ENCODE assay signal across 14 cellular contexts in genomic region chr7:408651-409343, GRCh38.
"Had no signal": no experiment of that assay in that cellular context is flagged by ENCODE, and none has a peak within 500 bp of the region (broad histone marks: within the 10 kb centered on the region; RNA-seq: fewer than 3 reads in every experiment).

No MANE protein-coding gene starts in this region.

- H3K27ac Mint-ChIP-seq: activated T-cell treated with anti-CD3 and anti-CD28 coated beads, Interleukin-2, amount 50 U/mL, for 24 hours; progenitor cell of endocrine pancreas; T-helper 1 cell treated with Interleukin-12 subunit alpha and Interleukin-12 subunit beta and Interleukin-4 antibody, amounts not matched to agents 30 μg/mL and 1 μg/mL, for 36 hours had no signal

- H3K4me3 Mint-ChIP-seq: activated T-cell treated with anti-CD3 and anti-CD28 coated beads, Interleukin-2, amount 50 U/mL, for 24 hours; naive thymus-derived CD4-positive, alpha-beta T cell; T-helper 1 cell treated with Interleukin-12 subunit alpha and Interleukin-12 subunit beta and Interleukin-4 antibody, amounts not matched to agents 30 μg/mL and 1 μg/mL, for 36 hours had no signal

- H3K36me3 Mint-ChIP-seq: naive thymus-derived CD4-positive, alpha-beta T cell had no signal

- H3K36me3 ChIP-seq: gastrocnemius medialis had no signal

- H3K4me1 ChIP-seq: gastrocnemius medialis, testis had no signal

- H3K9me3 Mint-ChIP-seq: activated T-cell treated with anti-CD3 and anti-CD28 coated beads, Interleukin-2, amount 50 U/mL, for 24 hours; T-helper 1 cell treated with Interleukin-12 subunit alpha and Interleukin-12 subunit beta and Interleukin-4 antibody, amounts not matched to agents 30 μg/mL and 1 μg/mL, for 36 hours had no signal

- ATAC-seq: gastrocnemius medialis; naive thymus-derived CD4-positive, alpha-beta T cell had no signal

- H3K27me3 ChIP-seq: testis had no signal

- DNase-seq: activated CD4-positive, alpha-beta T cell treated with anti-CD3 and anti-CD28 coated beads, Interleukin-2, amount 50 U/mL, for 1 hour; activated T-cell treated with anti-CD3 and anti-CD28 coated beads, Interleukin-2, amount 50 U/mL, for 24 hours; caudate nucleus; cortex of kidney; effector CD8-positive, alpha-beta T cell; gastrocnemius medialis; naive thymus-derived CD4-positive, alpha-beta T cell; stimulated activated CD4-positive, alpha-beta T cell treated with anti-CD3 and anti-CD28 coated beads, Interleukin-12 subunit alpha, Interleukin-12 subunit beta, amount 100 ng/mL, for 4 hours; stimulated activated naive CD4-positive, alpha-beta T cell treated with Interleukin-2 at 50 U/mL for 16 hours; testis had no signal

- H3K4me3 ChIP-seq: gastrocnemius medialis, lung, testis had no signal

- H3K9me3 ChIP-seq: gastrocnemius medialis, testis had no signal

- H3K27ac ChIP-seq: epithelial cell of prostate, gastrocnemius medialis, testis had no signal
